In the genomic region with DNA sequence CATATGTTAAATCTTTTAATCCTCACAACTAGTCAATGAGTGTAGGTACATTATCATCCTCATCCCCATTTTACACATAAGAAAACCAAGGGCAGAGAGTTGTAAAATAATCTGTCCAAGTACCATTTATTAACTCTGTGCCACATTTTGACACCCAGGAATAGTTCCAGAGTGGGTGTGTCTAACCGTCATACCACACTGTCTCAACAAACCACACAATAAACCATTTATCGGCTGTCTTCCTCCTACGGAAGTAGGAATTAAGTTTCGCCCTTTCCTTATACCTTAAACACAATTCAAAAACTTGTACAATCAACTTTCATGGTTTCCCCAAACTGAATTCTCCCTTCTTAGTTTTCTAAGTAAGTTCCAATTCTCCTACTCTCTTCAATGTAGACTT, we compare ENCODE assay signal across 1 cellular context.
TF ChIP-seq lines count a peak whose summit lies in the region.

No MANE protein-coding gene starts in this region.

TF ChIP-seq in GM12878, 131 proteins besides CTCF, POLR2A, EP300 and RAD21 (continued from another document):
- TF ChIP-seq KAT2A (conservative IDR thresholded peaks at IDR 0.05; ENCODE audit: control insufficient read depth, low read depth, low read length) (no peak), ZNF622 (IDR thresholded peaks at IDR 0.05) (no peak), TARDBP (IDR thresholded peaks at IDR 0.05; ENCODE audit: borderline replicate concordance) (no peak), ESRRA (IDR thresholded peaks at IDR 0.05; ENCODE audit: low read length) (no peak), BCL11A (IDR thresholded peaks at IDR 0.05; ENCODE audit: low read depth, low read length) (no peak), SMARCA5 (IDR thresholded peaks at IDR 0.05) (no peak), MEF2B (IDR thresholded peaks at IDR 0.05; ENCODE audit: partially characterized antibody, poor library complexity, severe bottlenecking) (no peak)
- TF ChIP-seq, protein P1, sequence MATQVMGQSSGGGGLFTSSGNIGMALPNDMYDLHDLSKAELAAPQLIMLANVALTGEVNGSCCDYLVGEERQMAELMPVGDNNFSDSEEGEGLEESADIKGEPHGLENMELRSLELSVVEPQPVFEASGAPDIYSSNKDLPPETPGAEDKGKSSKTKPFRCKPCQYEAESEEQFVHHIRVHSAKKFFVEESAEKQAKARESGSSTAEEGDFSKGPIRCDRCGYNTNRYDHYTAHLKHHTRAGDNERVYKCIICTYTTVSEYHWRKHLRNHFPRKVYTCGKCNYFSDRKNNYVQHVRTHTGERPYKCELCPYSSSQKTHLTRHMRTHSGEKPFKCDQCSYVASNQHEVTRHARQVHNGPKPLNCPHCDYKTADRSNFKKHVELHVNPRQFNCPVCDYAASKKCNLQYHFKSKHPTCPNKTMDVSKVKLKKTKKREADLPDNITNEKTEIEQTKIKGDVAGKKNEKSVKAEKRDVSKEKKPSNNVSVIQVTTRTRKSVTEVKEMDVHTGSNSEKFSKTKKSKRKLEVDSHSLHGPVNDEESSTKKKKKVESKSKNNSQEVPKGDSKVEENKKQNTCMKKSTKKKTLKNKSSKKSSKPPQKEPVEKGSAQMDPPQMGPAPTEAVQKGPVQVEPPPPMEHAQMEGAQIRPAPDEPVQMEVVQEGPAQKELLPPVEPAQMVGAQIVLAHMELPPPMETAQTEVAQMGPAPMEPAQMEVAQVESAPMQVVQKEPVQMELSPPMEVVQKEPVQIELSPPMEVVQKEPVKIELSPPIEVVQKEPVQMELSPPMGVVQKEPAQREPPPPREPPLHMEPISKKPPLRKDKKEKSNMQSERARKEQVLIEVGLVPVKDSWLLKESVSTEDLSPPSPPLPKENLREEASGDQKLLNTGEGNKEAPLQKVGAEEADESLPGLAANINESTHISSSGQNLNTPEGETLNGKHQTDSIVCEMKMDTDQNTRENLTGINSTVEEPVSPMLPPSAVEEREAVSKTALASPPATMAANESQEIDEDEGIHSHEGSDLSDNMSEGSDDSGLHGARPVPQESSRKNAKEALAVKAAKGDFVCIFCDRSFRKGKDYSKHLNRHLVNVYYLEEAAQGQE (IDR thresholded peaks at IDR 0.05; ENCODE audit: low read depth, low read length), result no peak
- TF ChIP-seq, protein P2, sequence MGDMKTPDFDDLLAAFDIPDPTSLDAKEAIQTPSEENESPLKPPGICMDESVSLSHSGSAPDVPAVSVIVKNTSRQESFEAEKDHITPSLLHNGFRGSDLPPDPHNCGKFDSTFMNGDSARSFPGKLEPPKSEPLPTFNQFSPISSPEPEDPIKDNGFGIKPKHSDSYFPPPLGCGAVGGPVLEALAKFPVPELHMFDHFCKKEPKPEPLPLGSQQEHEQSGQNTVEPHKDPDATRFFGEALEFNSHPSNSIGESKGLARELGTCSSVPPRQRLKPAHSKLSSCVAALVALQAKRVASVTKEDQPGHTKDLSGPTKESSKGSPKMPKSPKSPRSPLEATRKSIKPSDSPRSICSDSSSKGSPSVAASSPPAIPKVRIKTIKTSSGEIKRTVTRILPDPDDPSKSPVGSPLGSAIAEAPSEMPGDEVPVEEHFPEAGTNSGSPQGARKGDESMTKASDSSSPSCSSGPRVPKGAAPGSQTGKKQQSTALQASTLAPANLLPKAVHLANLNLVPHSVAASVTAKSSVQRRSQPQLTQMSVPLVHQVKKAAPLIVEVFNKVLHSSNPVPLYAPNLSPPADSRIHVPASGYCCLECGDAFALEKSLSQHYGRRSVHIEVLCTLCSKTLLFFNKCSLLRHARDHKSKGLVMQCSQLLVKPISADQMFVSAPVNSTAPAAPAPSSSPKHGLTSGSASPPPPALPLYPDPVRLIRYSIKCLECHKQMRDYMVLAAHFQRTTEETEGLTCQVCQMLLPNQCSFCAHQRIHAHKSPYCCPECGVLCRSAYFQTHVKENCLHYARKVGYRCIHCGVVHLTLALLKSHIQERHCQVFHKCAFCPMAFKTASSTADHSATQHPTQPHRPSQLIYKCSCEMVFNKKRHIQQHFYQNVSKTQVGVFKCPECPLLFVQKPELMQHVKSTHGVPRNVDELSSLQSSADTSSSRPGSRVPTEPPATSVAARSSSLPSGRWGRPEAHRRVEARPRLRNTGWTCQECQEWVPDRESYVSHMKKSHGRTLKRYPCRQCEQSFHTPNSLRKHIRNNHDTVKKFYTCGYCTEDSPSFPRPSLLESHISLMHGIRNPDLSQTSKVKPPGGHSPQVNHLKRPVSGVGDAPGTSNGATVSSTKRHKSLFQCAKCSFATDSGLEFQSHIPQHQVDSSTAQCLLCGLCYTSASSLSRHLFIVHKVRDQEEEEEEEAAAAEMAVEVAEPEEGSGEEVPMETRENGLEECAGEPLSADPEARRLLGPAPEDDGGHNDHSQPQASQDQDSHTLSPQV (IDR thresholded peaks at IDR 0.05), result no peak
